ENCODE assay signal across 9 cellular contexts in the genomic region with DNA sequence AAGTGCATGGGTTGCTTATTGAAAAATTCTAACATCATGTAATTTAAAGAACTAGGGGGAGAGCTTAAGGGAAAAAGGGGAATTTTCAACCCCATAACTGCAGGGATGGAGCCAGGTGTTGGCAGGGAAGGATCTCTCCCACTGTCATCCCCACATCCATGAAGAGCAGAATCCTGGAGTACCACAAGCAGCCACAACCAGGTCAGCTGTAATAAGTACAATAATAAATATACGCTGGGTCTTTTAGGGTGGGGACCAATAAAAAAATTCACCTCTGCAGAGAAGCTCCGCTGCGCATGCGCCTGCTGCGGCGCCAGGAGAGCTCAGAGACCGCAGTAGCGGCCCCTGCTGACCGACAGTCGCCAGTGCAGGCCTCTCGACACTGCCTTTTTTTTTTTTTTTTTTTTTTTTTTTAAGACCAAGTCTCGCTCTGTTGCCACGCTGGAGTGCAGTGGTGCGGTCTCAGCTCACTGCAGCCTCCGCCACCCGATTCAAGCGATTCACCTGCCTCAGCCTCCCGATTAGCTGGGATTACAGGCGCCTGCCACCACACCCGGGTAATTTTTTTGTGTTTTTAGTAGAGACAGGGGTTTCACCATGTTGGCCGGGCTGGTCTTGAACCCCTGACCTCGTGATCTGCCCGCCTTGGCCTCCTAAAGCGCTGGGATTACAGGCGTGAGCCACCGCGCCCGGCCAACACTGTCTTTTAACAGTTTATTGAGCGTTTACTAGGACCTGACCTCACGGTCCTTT. TPM values are rescaled to one million over a fixed set of nuclear protein-coding genes. Genes with fewer than 3 reads are reported as not detected.
DNase-seq lines count a peak whose midpoint lies in the region; ATAC-seq and TF ChIP-seq lines count a peak whose summit lies in the region.
"Had no signal": no experiment of that assay in that cellular context is flagged by ENCODE, and none has a peak within 500 bp of the region (broad histone marks: within the 10 kb centered on the region; RNA-seq: fewer than 3 reads in every experiment).

No MANE protein-coding gene starts in this region.

- TF ChIP-seq CTCF in activated CD8-positive, alpha-beta T cell treated with anti-CD3 and anti-CD28 coated beads for 36 hours (IDR thresholded peaks at IDR 0.05): peak; percentile 85

- peaks cover 2% of the 10 kb centered on the region for H3K9me3 Mint-ChIP-seq in activated CD8-positive, alpha-beta T cell treated with anti-CD3 and anti-CD28 coated beads for 36 hours

- H3K4me3 Mint-ChIP-seq in activated CD8-positive, alpha-beta T cell treated with anti-CD3 and anti-CD28 coated beads for 36 hours: peak overlapping the region; percentile 94

- H3K4me1 Mint-ChIP-seq in activated CD8-positive, alpha-beta T cell treated with anti-CD3 and anti-CD28 coated beads for 36 hours (ENCODE audit: low read depth): peaks cover 34% of the 10 kb centered on the region

- DNase-seq in ELR (ENCODE audit: low read depth) (peak; percentile 88), HT1080 (ENCODE audit: low read depth) (peak; percentile 68), NCI-H82 treated with DMSO at 0.1 percent for 48 hours (lab: John Stamatoyannopoulos, UW; ENCODE audit: unreplicated experiment) (peak; percentile 44), ecto neural progenitor cell (ENCODE audit: low spot score) (peak; percentile 86), lung microvascular endothelial cell (ENCODE audit: low read depth in 2 of 2) (peak; percentile 79 to 90)
- DNase-seq in activated CD8-positive, alpha-beta T cell treated with anti-CD3 and anti-CD28 coated beads for 36 hours: peak; percentile 94
- peak; percentile 68 to 82 (median 79) for DNase-seq in stimulated activated CD4-positive, alpha-beta T cell treated with anti-CD3 and anti-CD28 coated beads, TNF-alpha, amount 100 ng/mL, for 4 hours (ENCODE audit: low read depth in 3 of 3)

- intact Hi-C loops in activated CD8-positive, alpha-beta T cell treated with anti-CD3 and anti-CD28 coated beads for 36 hours (cut with micrococcal nuclease): loop anchor here (5.0 kb wide), 1 partner anchor 130 kb away; no protein-coding TSS in a partner anchor

- peak overlapping the region; percentile 85 for H3K27ac Mint-ChIP-seq in activated CD8-positive, alpha-beta T cell treated with anti-CD3 and anti-CD28 coated beads for 36 hours

- POLR2A ChIA-PET in activated CD8-positive, alpha-beta T cell treated with anti-CD3 and anti-CD28 coated beads for 36 hours (lab: Charles Lee): interaction anchor here (0.6 to 4.3 kb wide), 9 partner anchors 8 to 312 kb away, joined by 3 to 19 read pairs (median 6); a partner anchor contains a TSS

- H3K36me3 Mint-ChIP-seq in activated CD8-positive, alpha-beta T cell treated with anti-CD3 and anti-CD28 coated beads for 36 hours (ENCODE audit: low read depth): peaks cover 28% of the 10 kb centered on the region

- no peaks in the 10 kb centered on the region for H3K27me3 Mint-ChIP-seq in activated CD8-positive, alpha-beta T cell treated with anti-CD3 and anti-CD28 coated beads for 36 hours

- CTCF ChIA-PET in activated CD8-positive, alpha-beta T cell treated with anti-CD3 and anti-CD28 coated beads for 36 hours (lab: Charles Lee): interaction anchor here (0.7 to 1.8 kb wide), 17 partner anchors 9 to 266 kb away, joined by 3 to 12 read pairs (median 5); a partner anchor contains a TSS

- peak; percentile 63 for ATAC-seq in activated CD8-positive, alpha-beta T cell treated with anti-CD3 and anti-CD28 coated beads for 36 hours
- no peak for ATAC-seq in GM21447 (IDR thresholded peaks at IDR 0.05; ENCODE audit: unreplicated experiment)

RNA-seq across cellular contexts. Expression of a gene that starts 2.5 kb away (rescaled TPM):
- total RNA-seq in HT1080 (2014; rRNA removed; shearing (Covaris generic)): 1,252 and 1,397 TPM in 2 replicates
- 2,369 and 2,695 TPM in 2 replicates for polyA plus RNA-seq in HT1080 (2015; cell fraction: cytosol; rRNA removed)
- 1,974 and 2,234 TPM in 2 replicates for polyA plus RNA-seq in HT1080 (2015; cell fraction: nucleus; rRNA removed)
- total RNA-seq in activated CD8-positive, alpha-beta T cell treated with anti-CD3 and anti-CD28 coated beads for 36 hours: 1,000 to 10,000 TPM; 3,533 to 3,625 TPM
- 1,904 and 2,063 TPM in 2 replicates for total RNA-seq in lung microvascular endothelial cell

RNA-seq across cellular contexts. Expression of a gene that starts 16.9 kb away (rescaled TPM):
- total RNA-seq in HT1080 (2014; rRNA removed; shearing (Covaris generic)): 46.8 and 54.7 TPM in 2 replicates
- 63.6 and 68.2 TPM in 2 replicates for polyA plus RNA-seq in HT1080 (2015; cell fraction: cytosol; rRNA removed)
- polyA plus RNA-seq in HT1080 (2015; cell fraction: nucleus; rRNA removed): 85.2 and 88.0 TPM in 2 replicates
- 10 to 100 TPM; 27.2 to 27.5 TPM for total RNA-seq in activated CD8-positive, alpha-beta T cell treated with anti-CD3 and anti-CD28 coated beads for 36 hours
- total RNA-seq in lung microvascular endothelial cell: 103 and 113 TPM in 2 replicates

RNA-seq across cellular contexts. Expression of a gene that starts 19.7 kb away (rescaled TPM):
- total RNA-seq in HT1080 (2014; rRNA removed; shearing (Covaris generic)): 15.1 and 20.0 TPM in 2 replicates
- polyA plus RNA-seq in HT1080 (2015; cell fraction: cytosol; rRNA removed): 14.0 and 16.5 TPM in 2 replicates
- 17.7 and 20.5 TPM in 2 replicates for polyA plus RNA-seq in HT1080 (2015; cell fraction: nucleus; rRNA removed)
- total RNA-seq in activated CD8-positive, alpha-beta T cell treated with anti-CD3 and anti-CD28 coated beads for 36 hours: 10 to 100 TPM; 22.2 TPM
- total RNA-seq in lung microvascular endothelial cell: 19.6 and 21.6 TPM in 2 replicates

RNA-seq across cellular contexts. Expression of a gene that starts 54.9 kb away (rescaled TPM):
- not detected in 2 replicates for total RNA-seq in HT1080 (2014; rRNA removed; shearing (Covaris generic))
- polyA plus RNA-seq in HT1080 (2015; cell fraction: cytosol; rRNA removed): not detected in 2 replicates
- not detected in 2 replicates for polyA plus RNA-seq in HT1080 (2015; cell fraction: nucleus; rRNA removed)
- total RNA-seq in activated CD8-positive, alpha-beta T cell treated with anti-CD3 and anti-CD28 coated beads for 36 hours: not detected
- not detected in 2 replicates for total RNA-seq in lung microvascular endothelial cell
- total RNA-seq: subcutaneous adipose tissue had no signal

Comparison
In these comparisons a context has a peak if more than half of its experiments do, and no peak if none do; other contexts are left out.
1. DNase-seq: peak in every context shown above with its lines; median percentile 94 in activated CD8-positive, alpha-beta T cell treated with anti-CD3 and anti-CD28 coated beads for 36 hours; 88 in ELR; 86 in ecto neural progenitor cell; 84 in lung microvascular endothelial cell; 79 in stimulated activated CD4-positive, alpha-beta T cell treated with anti-CD3 and anti-CD28 coated beads, TNF-alpha, amount 100 ng/mL, for 4 hours; 68 in HT1080; 44 in NCI-H82 treated with DMSO at 0.1 percent for 48 hours.